Comparison of ENCODE assay signal across 8 cellular contexts in genomic region chr12:126747530-126748149, GRCh38.
DNase-seq lines count a peak whose midpoint lies in the region; ATAC-seq and TF ChIP-seq lines count a peak whose summit lies in the region.

No MANE protein-coding gene starts in this region.

- H3K4me1 ChIP-seq in DND-41 (ENCODE audit: insufficient read depth, low read length) (no peaks in the 10 kb centered on the region), H9 (ENCODE audit: insufficient read depth, low read length) (no peaks in the 10 kb centered on the region), Panc1 (ENCODE audit: control insufficient read depth, insufficient read depth, low read length) (no peaks in the 10 kb centered on the region)

- no peaks in the 10 kb centered on the region for H3K23me2 ChIP-seq in H9 (ENCODE audit: insufficient read length, low read depth, low read length, poor library complexity, severe bottlenecking)

- no peak overlapping the region for H3K4me2 ChIP-seq in DND-41 (ENCODE audit: insufficient read depth, low read length)
- no peak overlapping the region for H3K4me2 ChIP-seq in H9 (ENCODE audit: insufficient read depth, insufficient read length, low read length)

- intact Hi-C loops in Panc1 (cut with micrococcal nuclease; ENCODE audit: unreplicated experiment) (no loop called here), Right ventricle myocardium superior (cut with DNase I) (loop anchor here (5.0 kb wide), 1 partner anchor 1215 kb away; no protein-coding TSS in a partner anchor)

- no peak overlapping the region for H3K4ac ChIP-seq in H9 (ENCODE audit: low read depth, low read length)

- no peaks in the 10 kb centered on the region for H3K9me3 ChIP-seq in DND-41 (ENCODE audit: insufficient read depth, low read length, severe bottlenecking)
- H3K9me3 ChIP-seq in H9 (ENCODE audit: control insufficient read depth, low read depth, low read length) = no peaks in the 10 kb centered on the region
- H3K9me3 ChIP-seq in Panc1 (ENCODE audit: control insufficient read depth, insufficient read depth, low read depth, low read length) = no peaks in the 10 kb centered on the region

- H3K27ac ChIP-seq in DND-41 (ENCODE audit: low read length) (no peak overlapping the region), H9 (ENCODE audit: insufficient read length, low read depth, low read length) (no peak overlapping the region), Panc1 (ENCODE audit: low read length) (no peak overlapping the region)

- H3K27me3 ChIP-seq in DND-41 (ENCODE audit: insufficient read depth, low read length, poor library complexity) (no peaks in the 10 kb centered on the region), H9 (ENCODE audit: insufficient read depth, low read length) (no peaks in the 10 kb centered on the region), Panc1 (ENCODE audit: control insufficient read depth, insufficient read depth, low read length) (no peaks in the 10 kb centered on the region; the same call in 1 of the 2 replicates)

- H3K56ac ChIP-seq in H9 (ENCODE audit: insufficient read length, low read depth, low read length) = no peak overlapping the region

- no peak overlapping the region for H4K91ac ChIP-seq in H9 (ENCODE audit: insufficient read length, low read depth, low read length)

- H3K79me1 ChIP-seq in H9 (ENCODE audit: insufficient read depth, low read depth, low read length, poor library complexity, severe bottlenecking) = no peaks in the 10 kb centered on the region

- H3K36me3 ChIP-seq in DND-41 (ENCODE audit: insufficient read depth, low read length) = no peaks in the 10 kb centered on the region
- no peaks in the 10 kb centered on the region for H3K36me3 ChIP-seq in Panc1 (ENCODE audit: control insufficient read depth, insufficient read depth, low read length)

- H3K4me3 ChIP-seq in DND-41 (ENCODE audit: low read depth in 1 of 2, low read length in 2 of 2) (no peak overlapping the region), Panc1 (ENCODE audit: low read depth in 2 of 2, low read length in 2 of 2) (no peak overlapping the region)

- no peak overlapping the region for H3K23ac ChIP-seq in H9 (ENCODE audit: insufficient read length, low read depth, low read length)

- no peak overlapping the region for H2BK120ac ChIP-seq in H9 (ENCODE audit: low read depth, low read length, poor library complexity, severe bottlenecking)

- no peaks in the 10 kb centered on the region for H3K4me1 Mint-ChIP-seq in H9

- H4K20me1 ChIP-seq in DND-41 (ENCODE audit: insufficient read depth, low read length) (no peaks in the 10 kb centered on the region), H9 (ENCODE audit: control insufficient read depth, insufficient read depth, insufficient read length) (no peaks in the 10 kb centered on the region)

- no peak overlapping the region for H2AK5ac ChIP-seq in H9 (ENCODE audit: insufficient read length, low read length)

- H3K27ac Mint-ChIP-seq in H9 = no peak overlapping the region

- H3K9ac ChIP-seq in DND-41 (ENCODE audit: low read depth, low read length) = no peak overlapping the region
- H3K9ac ChIP-seq in H9 (ENCODE audit: extremely low read depth, insufficient read length, low read length) = no peak overlapping the region

- H2BK5ac ChIP-seq in H9 (ENCODE audit: insufficient read length, low read length) = no peak overlapping the region

- in situ Hi-C loops in Panc1 (cut with HindIII; ENCODE audit: low pct_unique_long_range_greater_than_20kb, low sequenced_read_pairs) = no loop called here

- CTCF ChIA-PET in Panc1 (lab: Charles Lee) = no interaction called here

- BruUV-seq in Panc1 (replicated peaks; lab: Mats Ljungman, UMichigan) = no TSS peak

- no peaks in the 10 kb centered on the region for H3K36me3 Mint-ChIP-seq in H9 (ENCODE audit: insufficient read depth in 1 of 3, low read depth in 3 of 3)

- H3T11ph ChIP-seq in H9 (ENCODE audit: low read length) = no peak overlapping the region

- no peak overlapping the region for H2BK20ac ChIP-seq in H9 (ENCODE audit: low read depth, low read length, poor library complexity, severe bottlenecking)

- H3K14ac ChIP-seq in H9 (ENCODE audit: insufficient read depth, low read length) = no peak overlapping the region

- no peak overlapping the region for H4K5ac ChIP-seq in H9 (ENCODE audit: insufficient read length, low read depth, low read length)

- H3K79me2 ChIP-seq in DND-41 (ENCODE audit: insufficient read depth, low read length) = no peaks in the 10 kb centered on the region
- H3K79me2 ChIP-seq in H9 (ENCODE audit: insufficient read depth, low read length) = no peaks in the 10 kb centered on the region

- peak; percentile 89 for TF ChIP-seq CTCF in DND-41 (IDR thresholded peaks at IDR 0.05; ENCODE audit: borderline replicate concordance, extremely low read depth, low read length, poor library complexity, severe bottlenecking)
- peak; percentile 98 for TF ChIP-seq CTCF in H9 (conservative IDR thresholded peaks at IDR 0.05)
- peak; percentile 90 for TF ChIP-seq CTCF in Panc1 (IDR thresholded peaks at IDR 0.05)

- H4K8ac ChIP-seq in H9 (replicated peaks; ENCODE audit: insufficient read length, low read depth, low read length) = no peak overlapping the region

- H2AFZ ChIP-seq in DND-41 (ENCODE audit: low read depth, low read length) = no peak overlapping the region
- no peak overlapping the region for H2AFZ ChIP-seq in H9 (ENCODE audit: low read length)

- no CpG with 5 or more reads among the region's 11 CpGs for WGBS in H9 (ENCODE audit: extremely low coverage, insufficient read length, low lambda C conversion rate)

- POLR2A ChIA-PET in Panc1 (lab: Charles Lee) = no interaction called here

- H3K27me3 Mint-ChIP-seq in H9 (ENCODE audit: low read depth) = peaks cover 3% of the 10 kb centered on the region

- H3K4me3 Mint-ChIP-seq in H9 = no peak overlapping the region

- H2BK15ac ChIP-seq in H9 (ENCODE audit: low read depth, low read length) = no peak overlapping the region

- no peak overlapping the region for H3K18ac ChIP-seq in H9 (ENCODE audit: insufficient read length, low read depth, low read length)

- DNase-seq in DND-41 (peak; percentile 47), H9 (peak; percentile 76), Panc1 (ENCODE audit: low read depth, low spot score) (no peak), Right ventricle myocardium superior (peak; percentile 47), NCI-H526 treated with DMSO at 0.1 percent for 48 hours (lab: John Stamatoyannopoulos, UW) (no peak), NCI-H2107 treated with DMSO at 0.1 percent for 48 hours (lab: John Stamatoyannopoulos, UW; ENCODE audit: unreplicated experiment) (no peak)
- peak; percentile 24 for DNase-seq in activated effector memory CD4-positive, alpha-beta T cell treated with Interleukin-2 at 50 U/mL for 16 hours
- peak; percentile 27 to 50 for DNase-seq in stimulated activated CD4-positive, alpha-beta T cell treated with anti-CD3 and anti-CD28 coated beads, Interleukin-12 subunit alpha, Interleukin-12 subunit beta, amount 100 ng/mL, for 24 hours (ENCODE audit: low read depth in 2 of 2)

- H2BK12ac ChIP-seq in H9 (ENCODE audit: insufficient read length, low read depth, low read length) = no peak overlapping the region

- peak; percentile 62; the same call in 1 of the 3 replicates for ATAC-seq in DND-41 (ENCODE audit: insufficient read depth, low read depth)
- no peak for ATAC-seq in Panc1
- ATAC-seq in Right ventricle myocardium superior (ENCODE audit: poor library complexity) = peak; percentile 66

- peaks cover 0 to 6% of the 10 kb centered on the region in 2 experiments; a peak in 3 of 5 replicates for H3K9me3 Mint-ChIP-seq in H9

Comparison
In these comparisons a context has a peak if more than half of its experiments do, and no peak if none do; other contexts are left out.
1. DNase-seq: peak in DND-41 (single experiment), H9 (single experiment), activated effector memory CD4-positive, alpha-beta T cell treated with Interleukin-2 at 50 U/mL for 16 hours (single experiment), Right ventricle myocardium superior (single experiment) and stimulated activated CD4-positive, alpha-beta T cell treated with anti-CD3 and anti-CD28 coated beads, Interleukin-12 subunit alpha, Interleukin-12 subunit beta, amount 100 ng/mL, for 24 hours (2 of 2); none in Panc1 (single experiment), NCI-H526 treated with DMSO at 0.1 percent for 48 hours (single experiment) and NCI-H2107 treated with DMSO at 0.1 percent for 48 hours (single experiment).
2. Peak in every context shown above with its lines, with median percentiles within 50 percentile points of each other: CTCF ChIP-seq.